20 cellular contexts compared by ENCODE assay signal in genomic region chr7:49244543-49244942, GRCh38.
A peak's percentile ranks its signal among the peaks of the same experiment; 100 is the strongest.
DNase-seq lines count a peak whose midpoint lies in the region; ATAC-seq, FAIRE-seq and TF ChIP-seq lines count a peak whose summit lies in the region.
"Had no signal": no experiment of that assay in that cellular context is flagged by ENCODE, and none has a peak within 500 bp of the region (broad histone marks: within the 10 kb centered on the region; RNA-seq: fewer than 3 reads in every experiment).

No MANE protein-coding gene starts in this region.

- peak in 1 of 2 experiments; percentile 77; a peak in 1 of 3 replicates for TF ChIP-seq EP300 in H1 (IDR thresholded peaks at IDR 0.05; ENCODE audit: borderline replicate concordance in 1 of 2, low read depth in 2 of 2, low read length in 2 of 2)

- TF ChIP-seq RAD21 in H1 (IDR thresholded peaks at IDR 0.05 in 1 of 2, conservative IDR thresholded peaks at IDR 0.05 in 1 of 2; ENCODE audit: low read depth in 2 of 2, low read length in 2 of 2), result peak in 1 of 2 experiments; percentile 22; a peak in 1 of 4 replicates

- peak overlapping the region; percentile 98; the same call in 1 of the 2 replicates for H2BK5ac ChIP-seq in H1 (ENCODE audit: low read depth, low read length)

- H3K56ac ChIP-seq in H1 (replicated peaks; ENCODE audit: insufficient read length, low read depth, low read length), result no peak overlapping the region

- H3K23me2 ChIP-seq in H1 (ENCODE audit: low read depth, low read length), result no peaks in the 10 kb centered on the region

- H3K27me3 ChIP-seq in HUES48 (ENCODE audit: control insufficient read depth, insufficient read depth, low read length) (no peaks in the 10 kb centered on the region), H1 (replicated peaks in 1 of 4; ENCODE audit: control insufficient read depth in 3 of 4, extremely low read depth in 1 of 4, insufficient read depth in 3 of 4, low read length in 3 of 4) (no peaks in the 10 kb centered on the region)

- H3K79me1 ChIP-seq in H1 (ENCODE audit: low read depth, low read length), result no peaks in the 10 kb centered on the region

- H3K9me3 ChIP-seq in HUES48 (ENCODE audit: control insufficient read depth, insufficient read depth, low read length), result peaks cover 2% of the 10 kb centered on the region; the same call in 1 of the 2 replicates
- peaks cover 2 to 3% of the 10 kb centered on the region in 2 experiments; a peak in 3 of 4 replicates for H3K9me3 ChIP-seq in H1 (ENCODE audit: insufficient read depth in 2 of 2, low read depth in 1 of 2, low read length in 1 of 2)

- no peak overlapping the region for H2BK12ac ChIP-seq in H1 (ENCODE audit: low read depth, low read length)

- H3K14ac ChIP-seq in H1 (ENCODE audit: insufficient read length), result no peak overlapping the region

- peak overlapping the region; percentile 46 to 57; a peak in 3 of 4 replicates for H3K4me2 ChIP-seq in H1 (ENCODE audit: insufficient read depth in 1 of 2, low read depth in 2 of 2, low read length in 2 of 2)

- H3K4ac ChIP-seq in H1 (replicated peaks; ENCODE audit: insufficient read length, low read depth, low read length), result peak overlapping the region; percentile 34

- H4K20me1 ChIP-seq in H1 (replicated peaks in 1 of 2; ENCODE audit: control insufficient read depth in 1 of 2, insufficient read depth in 2 of 2, low read length in 2 of 2), result no peaks in the 10 kb centered on the region

- peak overlapping the region; percentile 84; the same call in 1 of the 2 replicates for H2AK5ac ChIP-seq in H1 (ENCODE audit: low read depth, low read length)

- H3K27ac ChIP-seq in HUES48 (ENCODE audit: low read depth, low read length) (peak overlapping the region; percentile 94), H1 (ENCODE audit: low read depth, low read length) (peak overlapping the region; percentile 61; the same call in 1 of the 2 replicates)

- H2AFZ ChIP-seq in H1 (ENCODE audit: low read length), result no peak overlapping the region

- H4K5ac ChIP-seq in H1 (ENCODE audit: insufficient read length, low read depth, low read length), result no peak overlapping the region

- no peak for TF ChIP-seq POLR2A in H1 (IDR thresholded peaks at IDR 0.05; ENCODE audit: control extremely low read depth in 1 of 2, low read depth in 2 of 2, low read length in 2 of 2)

- WGBS in H1 (ENCODE audit: extremely low coverage in 1 of 2, insufficient coverage in 1 of 2, insufficient read length in 1 of 2, insufficient replicate concordance in 2 of 2, low coverage in 1 of 2, low lambda C conversion rate in 2 of 2, missing lambda C conversion rate in 1 of 2), 2 experiments, result 0% methylated on average over 1 of the region's 1 CpG; no CpG with 5 or more reads in 1 of the 2 experiments

- peak in 1 of 2 experiments; percentile 59 for DNase-seq in H1 (ENCODE audit: low read depth in 1 of 2, low spot score in 2 of 2)
- DNase-seq in iPS-NIHi11 (ENCODE audit: low spot score), result peak; percentile 38
- DNase-seq in activated naive CD4-positive, alpha-beta T cell treated with Interleukin-2 at 50 U/mL for 16 hours, result no peak
- no peak for DNase-seq in NCI-H1417 treated with DMSO at 0.1 percent for 48 hours (lab: John Stamatoyannopoulos, UW)
- no peak for DNase-seq in EL
- DNase-seq: ACHN; DND-41; GDM1; IMR-90; NCI-H1436; NCI-H2029; NCI-H2171 treated with DMSO at 0.1 percent for 48 hours; NCI-H446; NK-92 treated with Interleukin-12 subunit alpha and Interleukin-12 subunit beta, amount 100 ng/mL, for 24 hours; RPMI8226; SIG-M5; T-cell had no signal

- peak overlapping the region; percentile 52 for H2BK120ac ChIP-seq in H1 (replicated peaks; ENCODE audit: low read depth, low read length)

- peak overlapping the region; percentile 62; the same call in 1 of the 2 replicates for H2BK20ac ChIP-seq in H1 (ENCODE audit: low read length)

- H4K91ac ChIP-seq in H1 (replicated peaks; ENCODE audit: insufficient read length, low read length), result peak overlapping the region; percentile 45

- ATAC-seq in GM19328 (IDR thresholded peaks at IDR 0.05; ENCODE audit: unreplicated experiment), result no peak
- ATAC-seq: SK-N-SH treated with all-trans-retinoic acid at 6 μM for 48 hours, T-cell had no signal

- FAIRE-seq in H1 (lab: Jason Lieb, UNC), result peak; percentile 45

- H3K79me2 ChIP-seq in H1 (ENCODE audit: control insufficient read depth in 1 of 2, insufficient read depth in 2 of 2, low read length in 2 of 2), result no peaks in the 10 kb centered on the region

- TF ChIP-seq CTCF in H1 (IDR thresholded peaks at IDR 0.05; ENCODE audit: control extremely low read depth in 1 of 3, insufficient read depth in 1 of 3, low read depth in 1 of 3, low read length in 3 of 3), result peak in 1 of 3 experiments; percentile 29; a peak in 2 of 4 replicates

- H4K8ac ChIP-seq in H1 (ENCODE audit: extremely low read depth, insufficient read depth, low read length), result no peak overlapping the region

- H3K9ac ChIP-seq in HUES48 (ENCODE audit: low read depth, low read length) (peak overlapping the region; percentile 27; the same call in 1 of the 2 replicates), H1 (replicated peaks in 1 of 4; ENCODE audit: extremely low read depth in 1 of 4, low read depth in 3 of 4, low read length in 3 of 4) (no peak overlapping the region)

- H3K4me3 ChIP-seq in HUES48 (ENCODE audit: low read depth, low read length), result peak overlapping the region; percentile 41
- peak overlapping the region in 2 of 4 experiments; percentile 1 to 37; a peak in 2 of 8 replicates for H3K4me3 ChIP-seq in H1 (ENCODE audit: extremely low read depth in 1 of 4, insufficient read depth in 2 of 4, low read depth in 3 of 4, low read length in 4 of 4)

- H3K18ac ChIP-seq in H1 (ENCODE audit: extremely low read depth, low read length), result no peak overlapping the region

- no peak overlapping the region for H2BK15ac ChIP-seq in H1 (ENCODE audit: low read length)

- H3K36me3 ChIP-seq in HUES48 (ENCODE audit: control insufficient read depth, insufficient read depth, low read length) (no peaks in the 10 kb centered on the region), H1 (ENCODE audit: control insufficient read depth in 2 of 4, insufficient read depth in 4 of 4, low read length in 3 of 4) (no peaks in the 10 kb centered on the region)

- peaks cover 66% of the 10 kb centered on the region for H3K4me1 ChIP-seq in HUES48 (ENCODE audit: control insufficient read depth, insufficient read depth, low read length)
- H3K4me1 ChIP-seq in H1 (replicated peaks in 1 of 4; ENCODE audit: control insufficient read depth in 3 of 4, insufficient read depth in 4 of 4, low read length in 3 of 4), result peaks cover 0 to 24% (median 21%) of the 10 kb centered on the region in 4 experiments

- H3K23ac ChIP-seq in H1 (ENCODE audit: insufficient read length), result no peak overlapping the region

- POLR2A ChIA-PET in H1 (lab: Charles Lee; ENCODE audit: partially characterized antibody), result interaction anchor here (1.0 to 1.1 kb wide), 2 partner anchors 142 to 151 kb away, joined by 3 read pairs; no protein-coding TSS in a partner anchor

- CTCF ChIA-PET in H1 (lab: Charles Lee; ENCODE audit: partially characterized antibody), result interaction anchor here (0.6 to 4.3 kb wide), 28 partner anchors 8 to 945 kb away, joined by 3 to 33 read pairs (median 4); no protein-coding TSS in a partner anchor

TF ChIP-seq in H1, 55 proteins besides CTCF, POLR2A, EP300 and RAD21 (continues in another document):
- no peak for TF ChIP-seq MAFK (IDR thresholded peaks at IDR 0.05; ENCODE audit: low read depth, low read length)
- no peak for TF ChIP-seq ATF2 (IDR thresholded peaks at IDR 0.05; ENCODE audit: low read length)
- no peak for TF ChIP-seq HDAC6 (IDR thresholded peaks at IDR 0.05; ENCODE audit: low read depth, low read length)
- TF ChIP-seq HDAC2 (IDR thresholded peaks at IDR 0.05; ENCODE audit: borderline replicate concordance in 1 of 2, low read depth in 2 of 2, low read length in 2 of 2), result peak in 1 of 2 experiments; percentile 88; a peak in 1 of 4 replicates
- peak; percentile 80 for TF ChIP-seq SP1 (IDR thresholded peaks at IDR 0.05; ENCODE audit: low read depth, low read length)
- peak; percentile 96 for TF ChIP-seq TEAD4 (IDR thresholded peaks at IDR 0.05; ENCODE audit: low read depth, low read length)
- no peak for TF ChIP-seq SAP30 (IDR thresholded peaks at IDR 0.05; ENCODE audit: insufficient read depth, insufficient replicate concordance, low read length)
- TF ChIP-seq RBBP5 (IDR thresholded peaks at IDR 0.05; ENCODE audit: borderline replicate concordance, low read depth, low read length), result no peak
- TF ChIP-seq BCL11A (IDR thresholded peaks at IDR 0.05; ENCODE audit: low read depth in 2 of 2, low read length in 2 of 2), result peak in 1 of 2 experiments; percentile 27
- no peak for TF ChIP-seq ASH2L (IDR thresholded peaks at IDR 0.05; ENCODE audit: low read length)
- no peak for TF ChIP-seq JUND (IDR thresholded peaks at IDR 0.05; ENCODE audit: low read length)
- no peak for TF ChIP-seq CBX5 (IDR thresholded peaks at IDR 0.05; ENCODE audit: low read depth, low read length)
- no peak for TF ChIP-seq CREB1 (IDR thresholded peaks at IDR 0.05)
- no peak for TF ChIP-seq SIRT6 (IDR thresholded peaks at IDR 0.05; ENCODE audit: low read length)
- TF ChIP-seq, protein P1, sequence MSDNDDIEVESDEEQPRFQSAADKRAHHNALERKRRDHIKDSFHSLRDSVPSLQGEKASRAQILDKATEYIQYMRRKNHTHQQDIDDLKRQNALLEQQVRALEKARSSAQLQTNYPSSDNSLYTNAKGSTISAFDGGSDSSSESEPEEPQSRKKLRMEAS (IDR thresholded peaks at IDR 0.05), result no peak
- no peak for TF ChIP-seq BACH1 (IDR thresholded peaks at IDR 0.05; ENCODE audit: low read length)
- TF ChIP-seq EZH2 (IDR thresholded peaks at IDR 0.05; ENCODE audit: low read depth, low read length, severe bottlenecking), result no peak
- no peak for TF ChIP-seq TCF12 (IDR thresholded peaks at IDR 0.05; ENCODE audit: low read depth, low read length)
- no peak for TF ChIP-seq PHF8 (conservative IDR thresholded peaks at IDR 0.05; ENCODE audit: low read depth, low read length)
- TF ChIP-seq GABPA (IDR thresholded peaks at IDR 0.05; ENCODE audit: borderline replicate concordance, insufficient read depth, low read length), result no peak
